ENCODE assay signal across 13 cellular contexts in the genomic region with DNA sequence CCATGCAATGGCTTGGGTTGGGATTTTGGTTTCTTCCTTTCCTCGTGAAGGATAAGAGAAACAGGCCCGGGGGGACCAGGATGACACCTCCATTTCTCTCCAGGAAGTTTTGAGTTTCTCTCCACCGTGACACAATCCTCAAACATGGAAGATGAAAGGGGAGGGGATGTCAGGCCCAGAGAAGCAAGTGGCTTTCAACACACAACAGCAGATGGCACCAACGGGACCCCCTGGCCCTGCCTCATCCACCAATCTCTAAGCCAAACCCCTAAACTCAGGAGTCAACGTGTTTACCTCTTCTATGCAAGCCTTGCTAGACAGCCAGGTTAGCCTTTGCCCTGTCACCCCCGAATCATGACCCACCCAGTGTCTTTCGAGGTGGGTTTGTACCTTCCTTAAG. TPM values are rescaled to one million over a fixed set of nuclear protein-coding genes. Genes with fewer than 3 reads are reported as not detected.
DNase-seq lines count a peak whose midpoint lies in the region; ATAC-seq and TF ChIP-seq lines count a peak whose summit lies in the region.
"Had no signal": no experiment of that assay in that cellular context is flagged by ENCODE, and none has a peak within 500 bp of the region (broad histone marks: within the 10 kb centered on the region; RNA-seq: fewer than 3 reads in every experiment).

No MANE protein-coding gene starts in this region.

- H3K9me2 ChIP-seq in OCI-LY7 (ENCODE audit: insufficient read depth, low read length), result no peaks in the 10 kb centered on the region

- no peak for ATAC-seq in WTC11
- ATAC-seq in right cardiac atrium, result no peak
- no peak for ATAC-seq in HG02884 (IDR thresholded peaks at IDR 0.05; ENCODE audit: unreplicated experiment)

- H3K4me3 ChIP-seq in right cardiac atrium (ENCODE audit: low read length) (no peak overlapping the region), spleen (no peak overlapping the region), OCI-LY7 (ENCODE audit: low read depth, low read length, poor library complexity, severe bottlenecking) (no peak overlapping the region)

- H3K27ac ChIP-seq in right cardiac atrium (ENCODE audit: low read length), result peak overlapping the region; percentile 48
- peak overlapping the region in 7 of 8 donors; percentile 4 to 75 (median 44) for H3K27ac ChIP-seq in spleen
- H3K27ac ChIP-seq in OCI-LY7 (ENCODE audit: low read depth, low read length, poor library complexity, severe bottlenecking), result no peak overlapping the region

- no peaks in the 10 kb centered on the region for H3K27me3 Mint-ChIP-seq in Calu3 (ENCODE audit: unreplicated experiment)
- no peaks in the 10 kb centered on the region for H3K27me3 Mint-ChIP-seq in WTC11 (ENCODE audit: low read depth)
- peaks cover 0 to 1% (median 1%) of the 10 kb centered on the region in 3 donors for H3K27me3 Mint-ChIP-seq in CD14-positive monocyte (ENCODE audit: low read depth in 3 of 3)
- H3K27me3 Mint-ChIP-seq: activated naive CD8-positive, alpha-beta T cell treated with anti-CD3 and anti-CD28 coated beads for 36 hours; stimulated activated naive CD8-positive, alpha-beta T cell treated with anti-CD3 and anti-CD28 coated beads, Interleukin-15, Interleukin-2, amounts not matched to agents 100 ng/mL and 50 ng/mL, for 24 hours had no signal

- H3K4me2 ChIP-seq in OCI-LY7 (ENCODE audit: low read length), result no peak overlapping the region

- H3K4me1 ChIP-seq in right cardiac atrium (ENCODE audit: control insufficient read depth, insufficient read depth, low read length) (no peaks in the 10 kb centered on the region), spleen (peaks cover 6 to 18% (median 12%) of the 10 kb centered on the region in 6 donors), OCI-LY7 (ENCODE audit: insufficient read depth, low read length, poor library complexity, severe bottlenecking) (no peaks in the 10 kb centered on the region)

- no TSS peak for BruUV-seq in Calu3 (replicated peaks; lab: Mats Ljungman, UMichigan)
- no TSS peak for BruUV-seq in OCI-LY7 (replicated peaks; lab: Mats Ljungman, UMichigan)

- WGBS in right cardiac atrium, result 78% methylated on average over 7 of the region's 7 CpGs
- WGBS in spleen, 5 donors, result 70 to 83% (median 81%) methylated on average over 7 of the region's 7 CpGs

- POLR2A ChIA-PET in WTC11 (lab: Charles Lee) (no interaction called here), OCI-LY7 (lab: Charles Lee) (no interaction called here)

- H3K36me3 Mint-ChIP-seq in Calu3 (ENCODE audit: insufficient read depth, unreplicated experiment) (peaks cover 95% of the 10 kb centered on the region), WTC11 (peaks cover 58% of the 10 kb centered on the region), CD14-positive monocyte (peaks cover 39 to 77% of the 10 kb centered on the region in 2 donors)

- H3K36me3 ChIP-seq in spleen (peaks cover 0 to 83% (median 49%) of the 10 kb centered on the region in 6 donors), OCI-LY7 (ENCODE audit: insufficient read depth, low read length) (peaks cover 76% of the 10 kb centered on the region)

- H3K4me3 Mint-ChIP-seq in Calu3 (ENCODE audit: low read depth, unreplicated experiment) (no peak overlapping the region), WTC11 (no peak overlapping the region), CD14-positive monocyte (no peak overlapping the region)
- H3K4me3 Mint-ChIP-seq: activated naive CD8-positive, alpha-beta T cell treated with anti-CD3 and anti-CD28 coated beads for 36 hours; stimulated activated naive CD8-positive, alpha-beta T cell treated with anti-CD3 and anti-CD28 coated beads, Interleukin-15, Interleukin-2, amounts not matched to agents 100 ng/mL and 50 ng/mL, for 24 hours had no signal

- H3K9me3 Mint-ChIP-seq in Calu3 (ENCODE audit: low read depth, unreplicated experiment) (no peaks in the 10 kb centered on the region), WTC11 (no peaks in the 10 kb centered on the region), CD14-positive monocyte (peaks cover 0 to 2% (median 0%) of the 10 kb centered on the region in 7 donors)
- H3K9me3 Mint-ChIP-seq: activated naive CD8-positive, alpha-beta T cell treated with anti-CD3 and anti-CD28 coated beads for 36 hours; stimulated activated naive CD8-positive, alpha-beta T cell treated with anti-CD3 and anti-CD28 coated beads, Interleukin-15, Interleukin-2, amounts not matched to agents 100 ng/mL and 50 ng/mL, for 24 hours had no signal

- H2AFZ ChIP-seq in OCI-LY7 (ENCODE audit: low read length), result no peak overlapping the region

- H3K4me1 Mint-ChIP-seq in Calu3 (ENCODE audit: low read depth, unreplicated experiment) (no peaks in the 10 kb centered on the region), WTC11 (no peaks in the 10 kb centered on the region), CD14-positive monocyte (peaks cover 6% of the 10 kb centered on the region)
- H3K4me1 Mint-ChIP-seq: activated naive CD8-positive, alpha-beta T cell treated with anti-CD3 and anti-CD28 coated beads for 36 hours had no signal

- no peaks in the 10 kb centered on the region for H3K27me3 ChIP-seq in right cardiac atrium (ENCODE audit: control insufficient read depth, insufficient read depth)
- H3K27me3 ChIP-seq in spleen (replicated peaks in 1 of 7), result peaks cover 0 to 2% (median 0%) of the 10 kb centered on the region in 7 donors

- no peak for TF ChIP-seq POLR2A in spleen (IDR thresholded peaks at IDR 0.05)

- H3K27ac Mint-ChIP-seq in Calu3 (ENCODE audit: unreplicated experiment) (peak overlapping the region; percentile 71), WTC11 (peak overlapping the region; percentile 87), CD14-positive monocyte (peak overlapping the region in 2 of 7 donors; percentile 10 to 45)

- no peak for TF ChIP-seq CTCF in Calu3 (IDR thresholded peaks at IDR 0.05; ENCODE audit: unreplicated experiment)
- TF ChIP-seq CTCF in WTC11 (IDR thresholded peaks at IDR 0.05), result no peak
- no peak for TF ChIP-seq CTCF in spleen (IDR thresholded peaks at IDR 0.05 in 8 of 11, conservative IDR thresholded peaks at IDR 0.05 in 3 of 11)
- TF ChIP-seq CTCF in OCI-LY7 (conservative IDR thresholded peaks at IDR 0.05; ENCODE audit: low read length), result no peak
- no peak for TF ChIP-seq CTCF in CD14-positive monocyte (IDR thresholded peaks at IDR 0.05)

- intact Hi-C loops in Calu3 (cut with micrococcal nuclease; ENCODE audit: unreplicated experiment) (loop anchor here (10.0 kb wide), 1 partner anchor 97 kb away; no protein-coding TSS in a partner anchor), right cardiac atrium (cut with DNase I) (loop anchor here in 1 of 4 donors (5.0 kb wide), 1 partner anchor 76 kb away; no protein-coding TSS in a partner anchor), spleen (cut with DNase I; ENCODE audit: low total_unique reads) (loop anchor here (5.0 kb wide), 1 partner anchor 94 kb away; no protein-coding TSS in a partner anchor), OCI-LY7 (cut with micrococcal nuclease; ENCODE audit: unreplicated experiment) (loop anchor here (2.0 kb wide), 1 partner anchor 195 kb away; no protein-coding TSS in a partner anchor), CD14-positive monocyte (cut with micrococcal nuclease) (loop anchor here in 1 of 2 donors (2.0 to 10.0 kb wide), 3 partner anchors 57 to 197 kb away; no protein-coding TSS in a partner anchor)

- DNase-seq in Calu3 (no peak), WTC11 (ENCODE audit: low spot score) (no peak), right cardiac atrium (no peak), spleen (no peak), NCI-H2029 treated with DMSO at 0.1 percent for 48 hours (lab: John Stamatoyannopoulos, UW) (no peak), OCI-LY7 (ENCODE audit: low spot score) (no peak), CD14-positive monocyte (ENCODE audit: low spot score) (no peak)
- DNase-seq: DMS79 treated with DMSO at 0.1 percent for 48 hours, mammary epithelial cell, NCI-H187 had no signal

- H3K79me2 ChIP-seq in OCI-LY7 (ENCODE audit: insufficient read depth, low read depth, low read length), result 0 out of 2 replicates have a peak, but pooled peaks cover 1% of the 10 kb centered on the region

- CTCF ChIA-PET in Calu3 (lab: Charles Lee), result no interaction called here
- CTCF ChIA-PET in WTC11 (lab: Charles Lee), result interaction anchor here (1.0 kb wide), 2 partner anchors 10 to 190 kb away, joined by 3 read pairs; no protein-coding TSS in a partner anchor
- CTCF ChIA-PET in OCI-LY7 (lab: Charles Lee; ENCODE audit: unreplicated experiment), result no interaction called here

- H3K9me3 ChIP-seq in right cardiac atrium (ENCODE audit: control insufficient read depth, low read length) (no peaks in the 10 kb centered on the region), spleen (no peaks in the 10 kb centered on the region), OCI-LY7 (ENCODE audit: low read length) (no peaks in the 10 kb centered on the region)

- no peaks in the 10 kb centered on the region for H4K20me1 ChIP-seq in OCI-LY7 (ENCODE audit: insufficient read depth, low read length)

TF ChIP-seq in WTC11, 78 proteins besides CTCF, POLR2A, EP300 and RAD21 (continues in another document):
- TF ChIP-seq ZBTB21 (CRISPR knock-in tag; IDR thresholded peaks at IDR 0.05; ENCODE audit: borderline replicate concordance), result no peak

RNA-seq across cellular contexts. Expression of a gene that starts 24.1 kb away (rescaled TPM):
- total RNA-seq in Calu3 (2022), result 31.8 and 36.4 TPM in 2 replicates
- 52.0 to 62.2 TPM (median 58.3 TPM) in 3 replicates for total RNA-seq in WTC11 (2021)
- 1 to 10 TPM in 3 of 4 donors, under 1 TPM in 1; 0.56 to 4.4 (median 3.4) TPM for total RNA-seq in right cardiac atrium
- polyA plus RNA-seq in right cardiac atrium, result 1.6 TPM
- total RNA-seq in spleen, result 1 to 10 TPM; 2.0 to 9.7 (median 3.6) TPM
- polyA plus RNA-seq in spleen, result 1 to 10 TPM; 1.7 to 4.4 (median 3.9) TPM
- 184 and 220 TPM in 2 replicates for total RNA-seq in OCI-LY7 (2014; rRNA removed; shearing (Covaris generic))
- 132 and 133 TPM in 2 replicates for total RNA-seq in OCI-LY7 (2022)
- under 1 TPM in 1 of 2 donors, not detected in 1; 0.27 TPM for polyA plus RNA-seq in CD14-positive monocyte

RNA-seq across cellular contexts. Expression of a gene that starts 42.2 kb away (rescaled TPM):
- total RNA-seq in Calu3 (2022), result 289 and 294 TPM in 2 replicates
- total RNA-seq in WTC11 (2021), result 93.5 to 98.9 TPM (median 97.8 TPM) in 3 replicates
- 100 to 1,000 TPM in 1 of 4 donors, 10 to 100 TPM in 2, 1 to 10 TPM in 1; 7.6 to 101 (median 21.6) TPM for total RNA-seq in right cardiac atrium
- 19.3 TPM for polyA plus RNA-seq in right cardiac atrium
- total RNA-seq in spleen, result 100 to 1,000 TPM in 1 of 7 donors, 10 to 100 TPM in 6; 17.9 to 117 (median 49.0) TPM
- polyA plus RNA-seq in spleen, result 10 to 100 TPM in 1 of 3 donors, 1 to 10 TPM in 2; 7.0 to 15.7 (median 7.8) TPM
- total RNA-seq in OCI-LY7 (2014; rRNA removed; shearing (Covaris generic)), result 61.8 and 88.3 TPM in 2 replicates
- total RNA-seq in OCI-LY7 (2022), result 99.1 and 101 TPM in 2 replicates
- 10 to 100 TPM; 19.8 to 21.2 TPM for polyA plus RNA-seq in CD14-positive monocyte
